Comparison of ENCODE assay signal across 9 cellular contexts in genomic region chr4:77927991-77928925, GRCh38.
A peak's percentile ranks its signal among the peaks of the same experiment; 100 is the strongest.
DNase-seq lines count a peak whose midpoint lies in the region; ATAC-seq and TF ChIP-seq lines count a peak whose summit lies in the region.
"Had no signal": no experiment of that assay in that cellular context is flagged by ENCODE, and none has a peak within 500 bp of the region (broad histone marks: within the 10 kb centered on the region; RNA-seq: fewer than 3 reads in every experiment).

No MANE protein-coding gene starts in this region.

- TF ChIP-seq CTCF in HFF-Myc (IDR thresholded peaks at IDR 0.05; ENCODE audit: low read depth, low read length, missing control alignments), result no peak

- peak overlapping the region; percentile 22 for H3K27ac ChIP-seq in epithelial cell of prostate
- H3K27ac ChIP-seq: thoracic aorta had no signal

- no peak overlapping the region for H3K4me3 ChIP-seq in HFF-Myc (replicated peaks; ENCODE audit: low read depth, low read length)
- H3K4me3 ChIP-seq: thoracic aorta had no signal

- no peak for ATAC-seq in GM21423 (IDR thresholded peaks at IDR 0.05; ENCODE audit: unreplicated experiment)
- ATAC-seq in GM19463 (IDR thresholded peaks at IDR 0.05; ENCODE audit: unreplicated experiment), result no peak

- DNase-seq in HFF-Myc (ENCODE audit: extremely low read depth, low read depth) (peak; percentile 58), NCI-H345 treated with DMSO at 0.1 percent for 48 hours (lab: John Stamatoyannopoulos, UW; ENCODE audit: unreplicated experiment) (peak; percentile 78), epithelial cell of prostate (ENCODE audit: low read depth, low spot score) (peak; percentile 66), pulmonary artery endothelial cell (ENCODE audit: low read depth, low spot score) (peak; percentile 54), SIG-M5 treated with dmso at 0.1 percent for 504 hours (lab: John Stamatoyannopoulos, UW; ENCODE audit: unreplicated experiment) (no peak)
- DNase-seq: NCI-H526 treated with DMSO at 0.1 percent for 48 hours had no signal
